In the genomic region with DNA sequence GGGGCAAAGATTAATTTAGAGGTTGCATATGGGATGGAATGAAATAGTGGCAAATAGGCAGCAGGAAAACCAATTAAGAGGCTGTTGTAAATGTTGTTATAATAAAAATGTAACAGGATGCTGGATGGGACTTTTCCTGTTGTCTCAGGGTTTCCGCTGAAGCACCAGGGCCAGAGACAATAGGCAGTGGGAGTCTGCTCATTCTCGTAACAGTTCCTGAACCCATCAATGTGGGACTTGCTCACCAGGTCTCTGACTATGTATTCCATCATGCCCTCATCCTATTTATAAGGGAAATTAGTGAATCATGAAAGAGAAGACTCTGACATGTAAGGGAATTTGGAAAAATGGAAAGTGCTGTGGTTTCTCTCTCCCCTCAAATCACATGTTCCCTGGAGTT, we compare ENCODE assay signal across 18 cellular contexts. TPM values are rescaled to one million over a fixed set of nuclear protein-coding genes. Genes with fewer than 3 reads are reported as not detected.
DNase-seq lines count a peak whose midpoint lies in the region; ATAC-seq and TF ChIP-seq lines count a peak whose summit lies in the region.
"Had no signal": no experiment of that assay in that cellular context is flagged by ENCODE, and none has a peak within 500 bp of the region (broad histone marks: within the 10 kb centered on the region; RNA-seq: fewer than 3 reads in every experiment).

No MANE protein-coding gene starts in this region.

- DNase-seq in breast epithelium (ENCODE audit: low spot score in 2 of 2) = no peak
- DNase-seq in mammary epithelial cell = no peak
- no peak for DNase-seq in tibial artery
- DNase-seq in posterior cingulate gyrus = no peak
- DNase-seq in OCI-M2 (lab: John Stamatoyannopoulos, UW; ENCODE audit: unreplicated experiment) = no peak
- DNase-seq: CD8-positive, alpha-beta T cell; DMS79 treated with DMSO at 0.1 percent for 48 hours; HCEC 1CT; NCI-H1417; NCI-H187 treated with DMSO at 0.1 percent for 48 hours; NCI-H2171; NCI-H774; PC-9 had no signal

- WGBS in mammary epithelial cell (ENCODE audit: low coverage, missing lambda C conversion rate) = 96% methylated on average over 2 of the region's 2 CpGs

- no TSS peak for BruUV-seq in mammary epithelial cell (replicated peaks; lab: Mats Ljungman, UMichigan)

- intact Hi-C loops in breast epithelium (cut with DNase I; ENCODE audit: low total_unique reads) (no loop called here), mammary epithelial cell (cut with micrococcal nuclease) (no loop called here), tibial artery (cut with DNase I; ENCODE audit: low total_unique reads) (no loop called here), posterior cingulate gyrus (cut with DNase I) (no loop called here)
- intact Hi-C loops in dendritic cell treated with granulocyte-macrophage colony-stimulating factor and Interleukin-4, amounts not matched to agents 40 ng/mL and 50 ng/mL, for 4 days (cut with micrococcal nuclease) = no loop called here

- no peak overlapping the region for H3K4me3 Mint-ChIP-seq in dendritic cell treated with granulocyte-macrophage colony-stimulating factor and Interleukin-4, amounts not matched to agents 40 ng/mL and 50 ng/mL, for 4 days
- H3K4me3 Mint-ChIP-seq in nephron = no peak overlapping the region
- no peak overlapping the region for H3K4me3 Mint-ChIP-seq in stimulated activated memory B cell treated with anti-CD40 and anti-IgM and Interleukin-4, amounts not matched to agents 10 μg/mL and 1 μg/mL and 100 μg/mL, for 72 hours
- H3K4me3 Mint-ChIP-seq: CD8-positive, alpha-beta T cell had no signal

- dilution Hi-C loops in mammary epithelial cell (cut with HindIII; ENCODE audit: low sequenced_read_pairs) = no loop called here

- in situ Hi-C loops in mammary epithelial cell (cut with MboI; ENCODE audit: low sequenced_read_pairs in 2 of 2) = loop anchor here in 1 of 2 donors (25.0 kb wide), 1 partner anchor 388 kb away; no protein-coding TSS in a partner anchor

- CTCF ChIA-PET in mammary epithelial cell (lab: Charles Lee; ENCODE audit: low non-redundant PET) = no interaction called here

- no peaks in the 10 kb centered on the region for H3K79me2 ChIP-seq in mammary epithelial cell (ENCODE audit: insufficient read depth, low read length)

- H3K4me2 ChIP-seq in mammary epithelial cell (ENCODE audit: insufficient read depth, low read depth, low read length) = no peak overlapping the region
- H3K4me2 ChIP-seq: BLaER1 had no signal

- H4K20me1 ChIP-seq in mammary epithelial cell (ENCODE audit: insufficient read depth, low read length) = no peaks in the 10 kb centered on the region
- H4K20me1 ChIP-seq: BLaER1 had no signal

- H3K9me3 Mint-ChIP-seq in dendritic cell treated with granulocyte-macrophage colony-stimulating factor and Interleukin-4, amounts not matched to agents 40 ng/mL and 50 ng/mL, for 4 days = no peaks in the 10 kb centered on the region
- H3K9me3 Mint-ChIP-seq in nephron = peaks cover 15% of the 10 kb centered on the region
- H3K9me3 Mint-ChIP-seq in stimulated activated memory B cell treated with anti-CD40 and anti-IgM and Interleukin-4, amounts not matched to agents 10 μg/mL and 1 μg/mL and 100 μg/mL, for 72 hours = no peaks in the 10 kb centered on the region
- H3K9me3 Mint-ChIP-seq: CD8-positive, alpha-beta T cell had no signal

- H3K27ac Mint-ChIP-seq in dendritic cell treated with granulocyte-macrophage colony-stimulating factor and Interleukin-4, amounts not matched to agents 40 ng/mL and 50 ng/mL, for 4 days = peak overlapping the region; percentile 4
- peak overlapping the region in 2 of 3 experiments; percentile 18 to 43 for H3K27ac Mint-ChIP-seq in nephron
- H3K27ac Mint-ChIP-seq in stimulated activated memory B cell treated with anti-CD40 and anti-IgM and Interleukin-4, amounts not matched to agents 10 μg/mL and 1 μg/mL and 100 μg/mL, for 72 hours = no peak overlapping the region
- H3K27ac Mint-ChIP-seq: CD8-positive, alpha-beta T cell had no signal

- no peak for TF ChIP-seq CTCF in breast epithelium (IDR thresholded peaks at IDR 0.05)
- TF ChIP-seq CTCF in mammary epithelial cell (conservative IDR thresholded peaks at IDR 0.05 in 1 of 2, IDR thresholded peaks at IDR 0.05 in 1 of 2; ENCODE audit: extremely low read depth in 1 of 2, insufficient read depth in 1 of 2, low read depth in 1 of 2, low read length in 2 of 2) = no peak
- TF ChIP-seq CTCF in nephron (IDR thresholded peaks at IDR 0.05; ENCODE audit: unreplicated experiment in 3 of 3) = no peak
- TF ChIP-seq CTCF in tibial artery (IDR thresholded peaks at IDR 0.05) = no peak

- no peak overlapping the region for H2AFZ ChIP-seq in mammary epithelial cell (ENCODE audit: low read depth, low read length)

- no peaks in the 10 kb centered on the region for H3K36me3 Mint-ChIP-seq in dendritic cell treated with granulocyte-macrophage colony-stimulating factor and Interleukin-4, amounts not matched to agents 40 ng/mL and 50 ng/mL, for 4 days (ENCODE audit: low read depth)
- H3K36me3 Mint-ChIP-seq in nephron (ENCODE audit: low read depth) = no peaks in the 10 kb centered on the region
- H3K36me3 Mint-ChIP-seq in stimulated activated memory B cell treated with anti-CD40 and anti-IgM and Interleukin-4, amounts not matched to agents 10 μg/mL and 1 μg/mL and 100 μg/mL, for 72 hours = no peaks in the 10 kb centered on the region

- H3K27ac ChIP-seq in breast epithelium (peak overlapping the region; percentile 59 to 70), mammary epithelial cell (ENCODE audit: insufficient read depth, low read depth, low read length) (no peak overlapping the region), tibial artery (peak overlapping the region; percentile 78 to 86)
- H3K27ac ChIP-seq: 22Rv1, BLaER1, PC-9 had no signal

- no peak for TF ChIP-seq POLR2A in breast epithelium (IDR thresholded peaks at IDR 0.05)

- H3K27me3 ChIP-seq in breast epithelium = no peaks in the 10 kb centered on the region
- no peaks in the 10 kb centered on the region for H3K27me3 ChIP-seq in mammary epithelial cell (ENCODE audit: insufficient read depth, low read length)
- H3K27me3 ChIP-seq in tibial artery = no peaks in the 10 kb centered on the region
- H3K27me3 ChIP-seq: BLaER1 had no signal

- H3K9me3 ChIP-seq in breast epithelium (no peaks in the 10 kb centered on the region), mammary epithelial cell (replicated peaks; ENCODE audit: insufficient read depth, low read length) (no peaks in the 10 kb centered on the region), tibial artery (no peaks in the 10 kb centered on the region)
- H3K9me3 ChIP-seq: BLaER1 had no signal

- no peaks in the 10 kb centered on the region for H3K4me1 ChIP-seq in breast epithelium
- peaks cover 17% of the 10 kb centered on the region for H3K4me1 ChIP-seq in mammary epithelial cell (ENCODE audit: insufficient read depth, low read length)
- peaks cover 2 to 71% (median 29%) of the 10 kb centered on the region in 4 donors for H3K4me1 ChIP-seq in tibial artery

- no peak for ATAC-seq in stimulated activated memory B cell treated with anti-CD40 and anti-IgM and Interleukin-4, amounts not matched to agents 10 μg/mL and 1 μg/mL and 100 μg/mL, for 72 hours
- ATAC-seq: CD8-positive, alpha-beta T cell had no signal

- no peak overlapping the region for H3K9ac ChIP-seq in mammary epithelial cell (ENCODE audit: insufficient read depth, low read length)
- H3K9ac ChIP-seq: BLaER1 had no signal

- H3K27me3 Mint-ChIP-seq in dendritic cell treated with granulocyte-macrophage colony-stimulating factor and Interleukin-4, amounts not matched to agents 40 ng/mL and 50 ng/mL, for 4 days = no peaks in the 10 kb centered on the region
- no peaks in the 10 kb centered on the region for H3K27me3 Mint-ChIP-seq in nephron (ENCODE audit: low read depth)
- H3K27me3 Mint-ChIP-seq in stimulated activated memory B cell treated with anti-CD40 and anti-IgM and Interleukin-4, amounts not matched to agents 10 μg/mL and 1 μg/mL and 100 μg/mL, for 72 hours = no peaks in the 10 kb centered on the region

- H3K4me3 ChIP-seq in breast epithelium = no peak overlapping the region
- no peak overlapping the region for H3K4me3 ChIP-seq in mammary epithelial cell (replicated peaks in 1 of 3; ENCODE audit: insufficient read depth in 1 of 3, low read depth in 2 of 3, low read length in 3 of 3)
- H3K4me3 ChIP-seq in tibial artery = no peak overlapping the region
- H3K4me3 ChIP-seq: BLaER1, PC-9 had no signal

- peaks cover 11% of the 10 kb centered on the region for H3K4me1 Mint-ChIP-seq in dendritic cell treated with granulocyte-macrophage colony-stimulating factor and Interleukin-4, amounts not matched to agents 40 ng/mL and 50 ng/mL, for 4 days (ENCODE audit: low read depth)
- H3K4me1 Mint-ChIP-seq in nephron = peaks cover 27% of the 10 kb centered on the region
- H3K4me1 Mint-ChIP-seq in stimulated activated memory B cell treated with anti-CD40 and anti-IgM and Interleukin-4, amounts not matched to agents 10 μg/mL and 1 μg/mL and 100 μg/mL, for 72 hours = peaks cover 13% of the 10 kb centered on the region

- no peaks in the 10 kb centered on the region for H3K36me3 ChIP-seq in breast epithelium
- no peaks in the 10 kb centered on the region for H3K36me3 ChIP-seq in mammary epithelial cell (ENCODE audit: insufficient read depth, low read length)
- H3K36me3 ChIP-seq in tibial artery = no peaks in the 10 kb centered on the region
- H3K36me3 ChIP-seq: BLaER1 had no signal

RNA-seq across cellular contexts. Expression of a gene that starts 23.5 kb away (rescaled TPM):
- total RNA-seq in breast epithelium (100 to 1,000 TPM in 1 of 3 donors, 10 to 100 TPM in 2; 65.5 to 110 (median 76.6) TPM), mammary epithelial cell (10 to 100 TPM; 24.8 to 40.8 TPM)
- 33.6 TPM for polyA plus RNA-seq in mammary epithelial cell
- 22.2 TPM for polyA minus RNA-seq in mammary epithelial cell
